In genomic region chr2:72057308-72057707, GRCh38 we compare ENCODE assay signal across 15 cellular contexts.
"Had no signal": no experiment of that assay in that cellular context is flagged by ENCODE, and none has a peak within 500 bp of the region (broad histone marks: within the 10 kb centered on the region; RNA-seq: fewer than 3 reads in every experiment).

No MANE protein-coding gene starts in this region.

- DNase-seq: effector CD8-positive, alpha-beta T cell; foreskin melanocyte; head of caudate nucleus; kidney glomerular epithelial cell; mammary epithelial cell; naive thymus-derived CD4-positive, alpha-beta T cell; psoas muscle; retina; right lobe of liver; stimulated activated CD4-positive, alpha-beta T cell treated with anti-CD3 and anti-CD28 coated beads, Interleukin-4, amount 100 ng/mL, for 1 hour; stimulated activated CD8-positive, alpha-beta memory T cell treated with anti-CD3 and anti-CD28 coated beads, Interleukin-4, amount 100 ng/mL, for 48 hours; tibial artery; upper lobe of left lung; uterus had no signal

- ATAC-seq: naive thymus-derived CD4-positive, alpha-beta T cell; psoas muscle; right lobe of liver; stimulated activated effector memory CD8-positive, alpha-beta T cell treated with anti-CD3 and anti-CD28 coated beads, Interleukin-12 subunit alpha, Interleukin-12 subunit beta, amount 100 ng/mL, for 72 hours had no signal
